ENCODE assay signal across 20 cellular contexts in genomic region chr3:57041674-57042073, GRCh38. TPM values are rescaled to one million over a fixed set of nuclear protein-coding genes. Genes with fewer than 3 reads are reported as not detected.
DNase-seq lines count a peak whose midpoint lies in the region; ATAC-seq and TF ChIP-seq lines count a peak whose summit lies in the region.
"Had no signal": no experiment of that assay in that cellular context is flagged by ENCODE, and none has a peak within 500 bp of the region (broad histone marks: within the 10 kb centered on the region; RNA-seq: fewer than 3 reads in every experiment).

No MANE protein-coding gene starts in this region.

- H3K4me1 ChIP-seq in right atrium auricular region: peaks cover 0 to 15% of the 10 kb centered on the region in 2 donors
- peaks cover 0 to 2% of the 10 kb centered on the region in 2 donors for H3K4me1 ChIP-seq in neuronal stem cell (ENCODE audit: control insufficient read depth in 2 of 2, insufficient read depth in 1 of 2, low read depth in 1 of 2, low read length in 2 of 2)
- H3K4me1 ChIP-seq: BE2C had no signal

- no peak overlapping the region for H2BK15ac ChIP-seq in neuronal stem cell (ENCODE audit: low read length)

- peak overlapping the region; percentile 43 for H2BK12ac ChIP-seq in neuronal stem cell (ENCODE audit: low read length)

- H3K9me3 ChIP-seq in right atrium auricular region: no peaks in the 10 kb centered on the region
- no peaks in the 10 kb centered on the region for H3K9me3 ChIP-seq in neuronal stem cell (replicated peaks in 1 of 2; ENCODE audit: control insufficient read depth in 2 of 2, insufficient read depth in 1 of 2, low read depth in 1 of 2, low read length in 2 of 2)
- H3K9me3 ChIP-seq: BE2C had no signal

- WGBS in neuronal stem cell (ENCODE audit: extremely low coverage in 2 of 2, insufficient read length in 2 of 2, insufficient replicate concordance in 1 of 2), 2 donors: no CpG with 5 or more reads among the region's 6 CpGs

- no peak overlapping the region for H3K9ac ChIP-seq in neuronal stem cell (ENCODE audit: low read depth, low read length, poor library complexity)

- no peak overlapping the region for H4K8ac ChIP-seq in neuronal stem cell (ENCODE audit: low read depth, low read length)

- no peak overlapping the region for H3K4me2 ChIP-seq in neuronal stem cell (ENCODE audit: insufficient read depth, low read length, poor library complexity, severe bottlenecking)

- no peak for DNase-seq in Right ventricle myocardium inferior (ENCODE audit: missing footprints)
- DNase-seq in right atrium auricular region (ENCODE audit: low spot score): no peak
- DNase-seq in left cardiac atrium: no peak
- DNase-seq in neuronal stem cell (ENCODE audit: low spot score): no peak
- no peak for DNase-seq in A172 (ENCODE audit: low spot score)
- no peak for DNase-seq in SIG-M5 (lab: John Stamatoyannopoulos, UW)
- no peak for DNase-seq in midbrain (lab: John Stamatoyannopoulos, UW)
- DNase-seq in H4 (ENCODE audit: low spot score): no peak
- DNase-seq: 8988T; BE2C; CD4-positive, CD25-positive, alpha-beta regulatory T cell; DMS153; GDM1; H9; NCI-H1694 treated with DMSO at 0.1 percent for 48 hours; NCI-H2107; NCI-H510A; NCI-H748 treated with DMSO at 0.1 percent for 48 hours; NK-92 treated with Interleukin-12 subunit alpha and Interleukin-12 subunit beta, amount 100 ng/mL, for 24 hours; SHP77 had no signal

- H3K27me3 ChIP-seq in right atrium auricular region (no peaks in the 10 kb centered on the region), neuronal stem cell (ENCODE audit: control insufficient read depth in 3 of 3, insufficient read depth in 3 of 3, low read depth in 1 of 3, low read length in 3 of 3) (no peaks in the 10 kb centered on the region)
- H3K27me3 ChIP-seq: BE2C had no signal

- H2AFZ ChIP-seq in neuronal stem cell (ENCODE audit: low read length): no peak overlapping the region

- H3K36me3 ChIP-seq in right atrium auricular region: no peaks in the 10 kb centered on the region
- H3K36me3 ChIP-seq in neuronal stem cell (replicated peaks in 1 of 2; ENCODE audit: control insufficient read depth in 2 of 2, insufficient read depth in 2 of 2, low read length in 2 of 2): no peaks in the 10 kb centered on the region
- H3K36me3 ChIP-seq: BE2C had no signal

- peak overlapping the region; percentile 20 for H3K23ac ChIP-seq in neuronal stem cell (ENCODE audit: low read depth, low read length, poor library complexity)

- H2AK5ac ChIP-seq in neuronal stem cell (ENCODE audit: low read depth, low read length): no peak overlapping the region

- H3K79me1 ChIP-seq in neuronal stem cell (ENCODE audit: low read depth, low read length): no peaks in the 10 kb centered on the region

- no peak overlapping the region for H3K18ac ChIP-seq in neuronal stem cell (ENCODE audit: low read length)

- no peak overlapping the region for H2BK5ac ChIP-seq in neuronal stem cell (ENCODE audit: low read length)

- intact Hi-C loops in Right ventricle myocardium inferior (cut with DNase I): no loop called here
- intact Hi-C loops in left cardiac atrium (cut with DNase I): no loop called here

- no peak overlapping the region for H3K4ac ChIP-seq in neuronal stem cell (ENCODE audit: low read length)

- H3K4me3 ChIP-seq in right atrium auricular region (no peak overlapping the region), neuronal stem cell (ENCODE audit: low read length in 2 of 2) (no peak overlapping the region)

- ATAC-seq in Right ventricle myocardium inferior: peak; percentile 66
- peak; percentile 60 to 80 for ATAC-seq in left cardiac atrium

- H3K14ac ChIP-seq in neuronal stem cell (ENCODE audit: low read length): no peak overlapping the region

- no peak overlapping the region for H4K91ac ChIP-seq in neuronal stem cell (ENCODE audit: low read depth, low read length, poor library complexity)

- no peak overlapping the region for H3K27ac ChIP-seq in right atrium auricular region
- no peak overlapping the region for H3K27ac ChIP-seq in neuronal stem cell (replicated peaks; ENCODE audit: low read length)

- TF ChIP-seq CTCF in right atrium auricular region (IDR thresholded peaks at IDR 0.05): no peak

- no peak overlapping the region for H2BK120ac ChIP-seq in neuronal stem cell (ENCODE audit: low read depth, low read length)

RNA-seq across cellular contexts. Expression of gene SPATA12, which starts 18.8 kb away (rescaled TPM):
- not detected for total RNA-seq in Right ventricle myocardium inferior
- not detected for total RNA-seq in right atrium auricular region
- not detected for total RNA-seq in left cardiac atrium
- 0.28 TPM for polyA plus RNA-seq in neuronal stem cell (2013, experiment 1 of 2)
- polyA plus RNA-seq in neuronal stem cell (2013, experiment 2 of 2): 0.39 TPM
- 0.47 and 1.9 TPM in 2 replicates for total RNA-seq in A172 (2014; rRNA removed; shearing (Covaris generic))
- 0.14 TPM in 1 of 2 replicates, not detected in the other for total RNA-seq in H4 (2014; rRNA removed; shearing (Covaris generic))
- total RNA-seq: CD4-positive, CD25-positive, alpha-beta regulatory T cell had no signal
- polyA plus RNA-seq: CD4-positive, CD25-positive, alpha-beta regulatory T cell had no signal
